ENCODE assay signal across 9 cellular contexts in the genomic region with DNA sequence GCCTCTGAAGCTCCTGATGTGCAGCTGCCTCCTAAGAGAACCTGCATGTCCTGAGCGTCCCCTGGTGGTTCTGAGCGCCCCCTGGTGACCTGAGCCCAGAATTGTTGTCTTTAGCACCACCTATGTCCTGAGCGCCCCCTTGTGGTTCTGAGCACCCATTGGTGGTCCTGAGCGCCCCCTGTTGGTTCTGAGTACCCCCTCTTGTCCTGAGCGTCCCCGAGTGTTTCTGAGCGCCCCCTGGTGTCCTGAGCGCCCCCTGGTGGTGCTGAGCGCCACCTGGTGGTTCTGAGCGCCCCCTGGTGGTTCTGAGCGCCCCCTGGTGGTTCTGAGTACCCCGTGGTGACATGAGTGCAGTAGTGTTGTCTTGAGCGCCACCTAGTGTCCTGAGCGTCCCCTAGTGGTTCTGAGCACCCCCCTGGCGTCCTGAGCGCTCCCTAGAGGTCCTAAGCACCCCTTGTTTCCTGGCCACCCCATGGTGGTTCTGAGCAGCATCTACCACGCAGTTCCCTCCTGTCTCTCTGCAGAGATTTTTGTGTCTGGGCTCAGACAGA.
DNase-seq lines count a peak whose midpoint lies in the region; ATAC-seq and TF ChIP-seq lines count a peak whose summit lies in the region.
"Had no signal": no experiment of that assay in that cellular context is flagged by ENCODE, and none has a peak within 500 bp of the region (broad histone marks: within the 10 kb centered on the region; RNA-seq: fewer than 3 reads in every experiment).

No MANE protein-coding gene starts in this region.

- H3K9me3 ChIP-seq in gastroesophageal sphincter = peaks cover 0 to 3% (median 0%) of the 10 kb centered on the region in 3 donors
- H3K9me3 ChIP-seq: SJSA1 had no signal

- intact Hi-C loops in activated B cell treated with CpG ODN at 0.5 μM for 24 hours (cut with micrococcal nuclease) = loop anchor here (2.0 kb wide), 1 partner anchor 40 kb away; no protein-coding TSS in a partner anchor
- intact Hi-C loops in posterior vena cava (cut with DNase I) = no loop called here

- H3K27me3 Mint-ChIP-seq in activated B cell treated with CpG ODN at 0.5 μM for 24 hours = peaks cover 2% of the 10 kb centered on the region

- H3K9me3 Mint-ChIP-seq in activated B cell treated with CpG ODN at 0.5 μM for 24 hours = peaks cover 3% of the 10 kb centered on the region

- TF ChIP-seq POLR2A in gastroesophageal sphincter (IDR thresholded peaks at IDR 0.05) = no peak

- CTCF ChIA-PET in activated B cell treated with CpG ODN at 0.5 μM for 24 hours (lab: Charles Lee) = interaction anchor here (0.7 kb wide), 2 partner anchors 18 to 32 kb away, joined by 3 read pairs; no protein-coding TSS in a partner anchor

- 48% methylated on average over 4 of the region's 17 CpGs; no CpG with 5 or more reads in 1 of the 2 donors for WGBS in gastroesophageal sphincter (ENCODE audit: low coverage in 1 of 2), 2 donors

- no peak overlapping the region for H3K4me3 Mint-ChIP-seq in activated B cell treated with CpG ODN at 0.5 μM for 24 hours

- TF ChIP-seq CTCF in activated B cell treated with CpG ODN at 0.5 μM for 24 hours (IDR thresholded peaks at IDR 0.05) (no peak), choroid plexus epithelial cell (conservative IDR thresholded peaks at IDR 0.05; ENCODE audit: low read depth, low read length) (peak; percentile 39), gastroesophageal sphincter (IDR thresholded peaks at IDR 0.05) (peak in 1 of 4 experiments; percentile 32)

- ATAC-seq in GM19438 (IDR thresholded peaks at IDR 0.05; ENCODE audit: low read depth, unreplicated experiment) (peak; percentile 87), HG03565 (IDR thresholded peaks at IDR 0.05; ENCODE audit: unreplicated experiment) (peak; percentile 74), activated B cell treated with CpG ODN at 0.5 μM for 24 hours (ENCODE audit: low read depth) (peak; percentile 86), gastroesophageal sphincter (no peak)

- DNase-seq in COR-L47 (lab: John Stamatoyannopoulos, UW) (peak; percentile 17), activated B cell treated with CpG ODN at 0.5 μM for 24 hours (peak; percentile 50), choroid plexus epithelial cell (ENCODE audit: low read depth) (peak; percentile 2), posterior vena cava (ENCODE audit: low spot score) (peak; percentile 80), amniotic stem cell (lab: John Stamatoyannopoulos, UW) (no peak)

- no peaks in the 10 kb centered on the region for H3K36me3 ChIP-seq in gastroesophageal sphincter
- H3K36me3 ChIP-seq: SJSA1 had no signal

- peaks cover 10% of the 10 kb centered on the region for H3K4me1 Mint-ChIP-seq in activated B cell treated with CpG ODN at 0.5 μM for 24 hours

- no peak for TF ChIP-seq EP300 in gastroesophageal sphincter (IDR thresholded peaks at IDR 0.05)

- peaks cover 24% of the 10 kb centered on the region for H3K27me3 ChIP-seq in gastroesophageal sphincter
- H3K27me3 ChIP-seq: SJSA1 had no signal

- H3K4me3 ChIP-seq in choroid plexus epithelial cell (ENCODE audit: low read depth, low read length) (no peak overlapping the region), gastroesophageal sphincter (no peak overlapping the region)
- H3K4me3 ChIP-seq: SJSA1 had no signal

- no peak overlapping the region for H3K27ac ChIP-seq in gastroesophageal sphincter
- H3K27ac ChIP-seq: SJSA1 had no signal

- no peaks in the 10 kb centered on the region for H3K4me1 ChIP-seq in gastroesophageal sphincter
- H3K4me1 ChIP-seq: SJSA1 had no signal

- POLR2A ChIA-PET in activated B cell treated with CpG ODN at 0.5 μM for 24 hours (lab: Charles Lee) = interaction anchor here (0.7 kb wide), 1 partner anchor 38 kb away, joined by 4 read pairs; no protein-coding TSS in a partner anchor

- no peak overlapping the region for H3K27ac Mint-ChIP-seq in activated B cell treated with CpG ODN at 0.5 μM for 24 hours

- no peaks in the 10 kb centered on the region for H3K36me3 Mint-ChIP-seq in activated B cell treated with CpG ODN at 0.5 μM for 24 hours (ENCODE audit: low read depth)
